16 cellular contexts compared by ENCODE assay signal in the genomic region with DNA sequence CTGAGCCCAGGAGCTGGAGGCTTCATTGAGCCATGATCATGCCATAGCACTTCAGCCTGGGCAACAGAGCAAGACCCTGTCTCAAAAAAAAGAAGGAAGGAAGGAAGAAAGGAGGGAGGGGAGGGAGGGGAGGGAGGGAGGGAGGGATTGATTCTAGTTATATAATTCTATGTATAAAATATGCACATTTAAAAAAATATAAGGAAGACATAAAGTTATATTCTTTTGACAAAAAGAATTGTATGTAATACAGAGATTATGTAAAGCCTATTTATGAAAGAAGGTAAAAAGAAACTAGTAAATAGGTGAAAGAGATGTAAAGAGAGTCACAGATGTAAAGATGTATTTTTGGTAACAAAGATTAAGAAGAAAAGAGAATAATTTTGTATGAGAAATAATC.
"Had no signal": no experiment of that assay in that cellular context is flagged by ENCODE, and none has a peak within 500 bp of the region (broad histone marks: within the 10 kb centered on the region; RNA-seq: fewer than 3 reads in every experiment).

No MANE protein-coding gene starts in this region.

- H3K9me3 ChIP-seq: body of pancreas, SK-N-SH, upper lobe of left lung had no signal

- DNase-seq: activated CD4-positive, alpha-beta T cell treated with anti-CD3 and anti-CD28 coated beads for 1 hour; activated gamma-delta T cell; amniotic stem cell; body of pancreas; central memory CD4-positive, alpha-beta T cell; cortex of kidney; effector memory CD8-positive, alpha-beta T cell; erythroblast; naive thymus-derived CD8-positive, alpha-beta T cell; posterior cingulate gyrus; Right ventricle myocardium superior; SK-N-SH; stimulated activated CD4-positive, alpha-beta T cell treated with anti-CD3 and anti-CD28 coated beads, Interleukin-1b, Interleukin-23, amount 100 ng/mL, for 48 hours; stimulated activated naive CD4-positive, alpha-beta T cell treated with Interleukin-2 at 50 U/mL for 16 hours; upper lobe of left lung had no signal

- H3K36me3 Mint-ChIP-seq: naive thymus-derived CD8-positive, alpha-beta T cell had no signal

- H3K36me3 ChIP-seq: upper lobe of left lung had no signal

- H3K27ac Mint-ChIP-seq: effector memory CD8-positive, alpha-beta T cell had no signal

- H3K27me3 Mint-ChIP-seq: effector memory CD8-positive, alpha-beta T cell; naive thymus-derived CD8-positive, alpha-beta T cell had no signal

- H3K27ac ChIP-seq: body of pancreas had no signal

- H3K4me3 Mint-ChIP-seq: effector memory CD8-positive, alpha-beta T cell had no signal

- H3K27me3 ChIP-seq: body of pancreas, upper lobe of left lung had no signal

- H3K4me3 ChIP-seq: body of pancreas, lung, upper lobe of left lung had no signal

- ATAC-seq: body of pancreas; effector memory CD8-positive, alpha-beta T cell; naive thymus-derived CD8-positive, alpha-beta T cell had no signal

- H3K9me3 Mint-ChIP-seq: effector memory CD8-positive, alpha-beta T cell; naive thymus-derived CD8-positive, alpha-beta T cell had no signal
